ENCODE assay signal across 24 cellular contexts in the genomic region with DNA sequence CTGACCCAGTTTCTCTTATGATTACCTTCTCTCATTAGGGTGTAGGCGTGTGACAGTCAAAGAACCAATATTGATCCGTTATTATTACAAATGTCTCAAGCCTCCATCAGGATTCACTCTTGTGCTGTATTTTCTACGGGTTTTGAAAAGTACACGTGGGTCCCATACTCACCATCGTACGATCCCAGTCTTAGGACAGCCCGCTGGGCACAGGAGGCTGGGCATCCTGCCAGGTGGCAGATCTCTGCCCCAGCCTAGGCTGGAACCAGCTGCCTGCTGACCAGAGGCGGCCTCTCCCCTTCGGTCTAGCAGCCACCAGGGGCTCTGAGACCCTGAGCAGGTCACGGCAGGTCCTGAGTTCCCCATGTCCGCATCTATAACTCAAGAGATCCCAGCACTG. TPM values are rescaled to one million over a fixed set of nuclear protein-coding genes. Genes with fewer than 3 reads are reported as not detected.
DNase-seq lines count a peak whose midpoint lies in the region; ATAC-seq, FAIRE-seq and TF ChIP-seq lines count a peak whose summit lies in the region.
"Had no signal": no experiment of that assay in that cellular context is flagged by ENCODE, and none has a peak within 500 bp of the region (broad histone marks: within the 10 kb centered on the region; RNA-seq: fewer than 3 reads in every experiment).

No MANE protein-coding gene starts in this region.

- TF ChIP-seq CTCF in bronchial epithelial cell (IDR thresholded peaks at IDR 0.05; ENCODE audit: insufficient read depth, low read length, severe bottlenecking) (no peak), tibial artery (IDR thresholded peaks at IDR 0.05) (no peak)

- H3K4me1 Mint-ChIP-seq in activated T-cell treated with anti-CD3 and anti-CD28 coated beads, Interleukin-2, amount 50 U/mL, for 72 hours (ENCODE audit: low read depth) = peaks cover 22% of the 10 kb centered on the region
- H3K4me1 Mint-ChIP-seq in naive thymus-derived CD8-positive, alpha-beta T cell = peaks cover under 1 to 15% (median 8%) of the 10 kb centered on the region in 4 donors

- H3K9me3 Mint-ChIP-seq in activated T-cell treated with anti-CD3 and anti-CD28 coated beads, Interleukin-2, amount 50 U/mL, for 72 hours = no peaks in the 10 kb centered on the region
- H3K9me3 Mint-ChIP-seq in naive thymus-derived CD8-positive, alpha-beta T cell = no peaks in the 10 kb centered on the region
- H3K9me3 Mint-ChIP-seq: activated CD4-positive, alpha-beta memory T cell treated with anti-CD3 and anti-CD28 coated beads, Interleukin-2, amount 10 ng/mL, durations not matched to agents 7 days and 5 days; activated naive CD4-positive, alpha-beta T cell treated with anti-CD3 and anti-CD28 coated beads, Interleukin-2, amount 50 U/mL, for 24 hours; activated T-cell treated with anti-CD3 and anti-CD28 coated beads, Interleukin-2, amount 50 U/mL, for 24 hours had no signal

- H3K36me3 ChIP-seq in bronchial epithelial cell (ENCODE audit: control insufficient read depth, insufficient read depth, low read length) (no peaks in the 10 kb centered on the region), tibial artery (no peaks in the 10 kb centered on the region)
- H3K36me3 ChIP-seq: right atrium auricular region had no signal

- peak; percentile 73 for FAIRE-seq in bronchial epithelial cell (lab: Jason Lieb, UNC)
- FAIRE-seq: colon, GM12891 had no signal

- H3K27me3 ChIP-seq in bronchial epithelial cell (ENCODE audit: control insufficient read depth, insufficient read depth, low read length) (peaks cover 7% of the 10 kb centered on the region), tibial artery (no peaks in the 10 kb centered on the region)
- H3K27me3 ChIP-seq: right atrium auricular region, SJCRH30 had no signal

- peaks cover 5% of the 10 kb centered on the region in 2 donors for H3K36me3 Mint-ChIP-seq in activated T-cell treated with anti-CD3 and anti-CD28 coated beads, Interleukin-2, amount 50 U/mL, for 72 hours (ENCODE audit: insufficient read depth in 2 of 2)
- no peaks in the 10 kb centered on the region for H3K36me3 Mint-ChIP-seq in naive thymus-derived CD8-positive, alpha-beta T cell
- H3K36me3 Mint-ChIP-seq: activated naive CD4-positive, alpha-beta T cell treated with anti-CD3 and anti-CD28 coated beads, Interleukin-2, amount 50 U/mL, for 24 hours had no signal

- no peak overlapping the region for H3K27ac Mint-ChIP-seq in activated T-cell treated with anti-CD3 and anti-CD28 coated beads, Interleukin-2, amount 50 U/mL, for 72 hours
- H3K27ac Mint-ChIP-seq in naive thymus-derived CD8-positive, alpha-beta T cell = no peak overlapping the region
- H3K27ac Mint-ChIP-seq: activated CD4-positive, alpha-beta memory T cell treated with anti-CD3 and anti-CD28 coated beads, Interleukin-2, amount 10 ng/mL, durations not matched to agents 7 days and 5 days; activated naive CD4-positive, alpha-beta T cell treated with anti-CD3 and anti-CD28 coated beads, Interleukin-2, amount 50 U/mL, for 24 hours; activated T-cell treated with anti-CD3 and anti-CD28 coated beads, Interleukin-2, amount 50 U/mL, for 24 hours had no signal

- H3K4me3 ChIP-seq in bronchial epithelial cell (ENCODE audit: low read depth, low read length) = no peak overlapping the region
- no peak overlapping the region for H3K4me3 ChIP-seq in tibial artery
- H3K4me3 ChIP-seq: right atrium auricular region, SJCRH30 had no signal

- intact Hi-C loops in tibial artery (cut with DNase I; ENCODE audit: low total_unique reads) = no loop called here

- POLR2A ChIA-PET in naive thymus-derived CD8-positive, alpha-beta T cell (lab: Charles Lee) = interaction anchor here (1.0 to 1.4 kb wide), 2 partner anchors 15 to 23 kb away, joined by 3 read pairs; no protein-coding TSS in a partner anchor

- DNase-seq in activated T-cell treated with anti-CD3 and anti-CD28 coated beads, Interleukin-2, amount 50 U/mL, for 72 hours = no peak
- DNase-seq in activated T-cell treated with anti-CD3 and anti-CD28 coated beads, Interleukin-2, amount 50 U/mL, for 1 hour = no peak
- DNase-seq in bronchial epithelial cell (ENCODE audit: low read depth) (no peak), tibial artery (no peak), NCI-H146 (lab: John Stamatoyannopoulos, UW) (no peak), amniotic stem cell (lab: John Stamatoyannopoulos, UW) (no peak)
- DNase-seq in naive thymus-derived CD8-positive, alpha-beta T cell = no peak
- DNase-seq: activated CD4-positive, alpha-beta memory T cell treated with anti-CD3 and anti-CD28 coated beads, Interleukin-2, amount 10 ng/mL, durations not matched to agents 7 days and 5 days; activated T-cell treated with anti-CD3 and anti-CD28 coated beads, Interleukin-2, amount 50 U/mL, for 24 hours; DMS79; left colon; NCI-H1105; NCI-H2081 treated with DMSO at 0.1 percent for 48 hours; NCI-H510A treated with DMSO at 0.1 percent for 48 hours; occipital lobe; SJCRH30; stimulated activated CD4-positive, alpha-beta T cell treated with anti-CD3 and anti-CD28 coated beads, Interleukin-12 subunit alpha, Interleukin-12 subunit beta, amount 100 ng/mL, for 4 hours had no signal

- H3K27me3 Mint-ChIP-seq in activated T-cell treated with anti-CD3 and anti-CD28 coated beads, Interleukin-2, amount 50 U/mL, for 72 hours (ENCODE audit: low read depth) = peaks cover 20% of the 10 kb centered on the region
- peaks cover 0 to 11% (median 0%) of the 10 kb centered on the region in 5 donors for H3K27me3 Mint-ChIP-seq in naive thymus-derived CD8-positive, alpha-beta T cell

- peak overlapping the region; percentile 33 to 56 for H3K4me3 Mint-ChIP-seq in activated T-cell treated with anti-CD3 and anti-CD28 coated beads, Interleukin-2, amount 50 U/mL, for 72 hours
- H3K4me3 Mint-ChIP-seq in naive thymus-derived CD8-positive, alpha-beta T cell = peak overlapping the region in 7 of 10 donors; percentile 4 to 74 (median 49)

- H3K9me3 ChIP-seq in tibial artery = no peaks in the 10 kb centered on the region
- H3K9me3 ChIP-seq: BLaER1 treated with 17β-estradiol and CSF1 and Interleukin-3, amounts not matched to agents 10 nM and 100 nM; right atrium auricular region; SJCRH30 had no signal

- no peak for ATAC-seq in activated T-cell treated with anti-CD3 and anti-CD28 coated beads, Interleukin-2, amount 50 U/mL, for 72 hours (replicated peaks in 1 of 2)
- no peak for ATAC-seq in naive thymus-derived CD8-positive, alpha-beta T cell
- no peak for ATAC-seq in HG02678 (IDR thresholded peaks at IDR 0.05; ENCODE audit: unreplicated experiment)
- ATAC-seq: HCT116, left colon had no signal

- peaks cover 0 to 33% (median 24%) of the 10 kb centered on the region in 4 donors for H3K4me1 ChIP-seq in tibial artery

- peak overlapping the region; percentile 33 to 41 for H3K27ac ChIP-seq in tibial artery
- H3K27ac ChIP-seq: BLaER1 treated with 17β-estradiol and CSF1 and Interleukin-3, amounts not matched to agents 10 nM and 100 nM; right atrium auricular region; SJCRH30 had no signal

RNA-seq across cellular contexts. Expression of a gene that starts 2.0 kb away (rescaled TPM):
- total RNA-seq in activated T-cell treated with anti-CD3 and anti-CD28 coated beads, Interleukin-2, amount 50 U/mL, for 72 hours = 100 to 1,000 TPM; 137 to 198 TPM
- 50.8 and 142 TPM in 2 replicates for total RNA-seq in bronchial epithelial cell
- total RNA-seq in naive thymus-derived CD8-positive, alpha-beta T cell = 1 to 10 TPM; 4.1 to 4.6 TPM
- polyA plus RNA-seq in naive thymus-derived CD8-positive, alpha-beta T cell = 1 to 10 TPM in 2 of 3 donors, under 1 TPM in 1; 0.42 to 4.8 (median 1.3) TPM
